ENCODE assay signal across 21 cellular contexts in genomic region chr1:112446411-112446810, GRCh38. TPM values are rescaled to one million over a fixed set of nuclear protein-coding genes. Genes with fewer than 3 reads are reported as not detected.
DNase-seq lines count a peak whose midpoint lies in the region; ATAC-seq, FAIRE-seq and TF ChIP-seq lines count a peak whose summit lies in the region.
"Had no signal": no experiment of that assay in that cellular context is flagged by ENCODE, and none has a peak within 500 bp of the region (broad histone marks: within the 10 kb centered on the region; RNA-seq: fewer than 3 reads in every experiment).

No MANE protein-coding gene starts in this region.

- intact Hi-C loops in left ventricle myocardium inferior (cut with micrococcal nuclease) (no loop called here), left ventricle myocardium superior (cut with micrococcal nuclease) (no loop called here), esophagus muscularis mucosa (cut with DNase I) (no loop called here), Calu3 (cut with micrococcal nuclease; ENCODE audit: unreplicated experiment) (no loop called here)

- no peak overlapping the region for H3K4me3 Mint-ChIP-seq in Calu3 (ENCODE audit: low read depth, unreplicated experiment)
- H3K4me3 Mint-ChIP-seq: CD8-positive, alpha-beta T cell had no signal

- WGBS in esophagus muscularis mucosa, result 65% methylated on average over 1 of the region's 1 CpG

- no peak overlapping the region for H3K27ac Mint-ChIP-seq in Calu3 (ENCODE audit: unreplicated experiment)
- H3K27ac Mint-ChIP-seq: CD8-positive, alpha-beta T cell had no signal

- H2AFZ ChIP-seq in osteoblast (ENCODE audit: low read length), result no peak overlapping the region

- H3K4me3 ChIP-seq in left ventricle myocardium inferior, result no peak overlapping the region
- H3K4me3 ChIP-seq in esophagus muscularis mucosa, result no peak overlapping the region
- no peak overlapping the region for H3K4me3 ChIP-seq in osteoblast (ENCODE audit: insufficient read depth, low read length)
- H3K4me3 ChIP-seq: MG63, Peyer's patch had no signal

- ATAC-seq in left ventricle myocardium superior, result no peak
- ATAC-seq: CD8-positive, alpha-beta T cell; Right ventricle myocardium inferior had no signal

- H3K9me3 ChIP-seq in left ventricle myocardium inferior (replicated peaks) (no peaks in the 10 kb centered on the region), esophagus muscularis mucosa (no peaks in the 10 kb centered on the region), osteoblast (ENCODE audit: low read depth, low read length) (no peaks in the 10 kb centered on the region)
- H3K9me3 ChIP-seq: MG63, Peyer's patch had no signal

- H3K4me2 ChIP-seq in osteoblast (ENCODE audit: insufficient read depth, low read length), result peak overlapping the region; percentile 4

- H3K9me3 Mint-ChIP-seq in Calu3 (ENCODE audit: low read depth, unreplicated experiment), result no peaks in the 10 kb centered on the region
- H3K9me3 Mint-ChIP-seq: CD8-positive, alpha-beta T cell had no signal

- TF ChIP-seq POLR2A in esophagus muscularis mucosa (IDR thresholded peaks at IDR 0.05; ENCODE audit: low read depth), result no peak

- H3K36me3 Mint-ChIP-seq in Calu3 (ENCODE audit: insufficient read depth, unreplicated experiment), result no peaks in the 10 kb centered on the region
- H3K36me3 Mint-ChIP-seq: CD8-positive, alpha-beta T cell had no signal

- no peak for TF ChIP-seq EP300 in esophagus muscularis mucosa (IDR thresholded peaks at IDR 0.05)

- H3K27me3 ChIP-seq in left ventricle myocardium inferior (ENCODE audit: low read depth), result no peaks in the 10 kb centered on the region
- H3K27me3 ChIP-seq in esophagus muscularis mucosa, result no peaks in the 10 kb centered on the region
- no peaks in the 10 kb centered on the region for H3K27me3 ChIP-seq in osteoblast (ENCODE audit: insufficient read depth, low read length)
- H3K27me3 ChIP-seq: MG63, Peyer's patch had no signal

- H3K79me2 ChIP-seq in osteoblast (ENCODE audit: insufficient read depth, low read length), result peaks cover 47% of the 10 kb centered on the region

- no TSS peak for BruUV-seq in Calu3 (replicated peaks; lab: Mats Ljungman, UMichigan)

- H3K4me1 Mint-ChIP-seq in Calu3 (ENCODE audit: low read depth, unreplicated experiment), result peaks cover 8% of the 10 kb centered on the region

- peaks cover 19% of the 10 kb centered on the region for H3K36me3 ChIP-seq in left ventricle myocardium inferior
- H3K36me3 ChIP-seq in esophagus muscularis mucosa, result peaks cover 0 to 21% (median 0%) of the 10 kb centered on the region in 4 donors
- peaks cover 24% of the 10 kb centered on the region for H3K36me3 ChIP-seq in osteoblast (ENCODE audit: insufficient read depth, low read length)

- no peaks in the 10 kb centered on the region for H4K20me1 ChIP-seq in osteoblast (ENCODE audit: insufficient read depth, low read length)

- no peak for FAIRE-seq in D721Med (lab: Jason Lieb, UNC)
- FAIRE-seq: G401.6, GM18507, H54 had no signal

- CTCF ChIA-PET in Calu3 (lab: Charles Lee), result interaction anchor here (1.0 kb wide), 1 partner anchor 10 kb away, joined by 3 read pairs; no protein-coding TSS in a partner anchor

- TF ChIP-seq CTCF in left ventricle myocardium inferior (IDR thresholded peaks at IDR 0.05; ENCODE audit: borderline replicate concordance), result no peak
- TF ChIP-seq CTCF in esophagus muscularis mucosa (IDR thresholded peaks at IDR 0.05), result no peak
- TF ChIP-seq CTCF in osteoblast (IDR thresholded peaks at IDR 0.05; ENCODE audit: extremely low read depth, low read depth, low read length), result no peak
- TF ChIP-seq CTCF in Calu3 (IDR thresholded peaks at IDR 0.05; ENCODE audit: unreplicated experiment), result no peak
- TF ChIP-seq CTCF in D721Med (IDR thresholded peaks at IDR 0.05; ENCODE audit: insufficient read depth, missing control alignments), result no peak

- DNase-seq in left ventricle myocardium inferior, result no peak
- no peak for DNase-seq in left ventricle myocardium superior
- no peak for DNase-seq in esophagus muscularis mucosa (ENCODE audit: extremely low spot score)
- DNase-seq in osteoblast (ENCODE audit: insufficient read length, low spot score, missing footprints), result no peak
- no peak for DNase-seq in superior temporal gyrus (ENCODE audit: extremely low spot score)
- DNase-seq in Calu3, result no peak
- DNase-seq in D721Med (ENCODE audit: insufficient read length, low spot score), result no peak
- no peak for DNase-seq in glomerular visceral epithelial cell (ENCODE audit: extremely low spot score)
- DNase-seq: 8988T; CD8-positive, alpha-beta T cell; DMS79 treated with DMSO at 0.1 percent for 48 hours; MG63; NCI-H1105; NCI-H1694; NCI-H2227 treated with DMSO at 0.1 percent for 48 hours; NCI-H524; Peyer's patch had no signal

- H3K27me3 Mint-ChIP-seq in Calu3 (ENCODE audit: unreplicated experiment), result no peaks in the 10 kb centered on the region

- H3K4me1 ChIP-seq in left ventricle myocardium inferior, result peaks cover 48% of the 10 kb centered on the region
- peaks cover 11 to 96% (median 74%) of the 10 kb centered on the region in 4 donors for H3K4me1 ChIP-seq in esophagus muscularis mucosa
- H3K4me1 ChIP-seq in osteoblast (ENCODE audit: insufficient read depth, low read length), result peaks cover 37% of the 10 kb centered on the region
- H3K4me1 ChIP-seq: Peyer's patch had no signal

- H3K27ac ChIP-seq in left ventricle myocardium inferior (replicated peaks) (peak overlapping the region; percentile 74), esophagus muscularis mucosa (replicated peaks in 1 of 4) (peak overlapping the region; percentile 25 to 60 (median 42)), osteoblast (ENCODE audit: low read depth, low read length) (peak overlapping the region; percentile 92)
- H3K27ac ChIP-seq: Peyer's patch had no signal

RNA-seq across cellular contexts. Expression of gene CTTNBP2NL, which starts 50.4 kb away (rescaled TPM):
- total RNA-seq in left ventricle myocardium inferior (14.3 TPM), left ventricle myocardium superior (12.6 TPM), esophagus muscularis mucosa (10 to 100 TPM; 16.2 to 26.9 (median 19.0) TPM), osteoblast (29.5 and 32.2 TPM in 2 replicates), Calu3 (2022) (46.1 and 48.9 TPM in 2 replicates)
- total RNA-seq: CD8-positive, alpha-beta T cell had no signal

Comparison
In these comparisons a context has a peak if more than half of its experiments do, and no peak if none do; other contexts are left out.
1. H3K27ac ChIP-seq: peak in every context shown above with its lines; median percentile 92 in osteoblast; 74 in left ventricle myocardium inferior; 42 in esophagus muscularis mucosa.